Comparison of ENCODE assay signal across 18 cellular contexts in genomic region chr11:3810446-3810845, GRCh38.
"Had no signal": no experiment of that assay in that cellular context is flagged by ENCODE, and none has a peak within 500 bp of the region (broad histone marks: within the 10 kb centered on the region; RNA-seq: fewer than 3 reads in every experiment).

No MANE protein-coding gene starts in this region.

- H3K9me3 ChIP-seq: stomach, suprapubic skin, transverse colon, vagina had no signal

- H3K36me3 Mint-ChIP-seq: activated naive CD8-positive, alpha-beta T cell treated with anti-CD3 and anti-CD28 coated beads, Interleukin-2, amount 10 ng/mL, durations not matched to agents 7 days and 5 days; immature natural killer cell had no signal

- H3K27ac Mint-ChIP-seq: activated naive CD8-positive, alpha-beta T cell treated with anti-CD3 and anti-CD28 coated beads, Interleukin-2, amount 10 ng/mL, durations not matched to agents 7 days and 5 days; progenitor cell of endocrine pancreas had no signal

- H3K27ac ChIP-seq: hepatocyte, stomach, suprapubic skin, transverse colon, vagina had no signal

- H3K27me3 Mint-ChIP-seq: activated naive CD8-positive, alpha-beta T cell treated with anti-CD3 and anti-CD28 coated beads, Interleukin-2, amount 10 ng/mL, durations not matched to agents 7 days and 5 days; progenitor cell of endocrine pancreas had no signal

- H3K9me3 Mint-ChIP-seq: activated naive CD8-positive, alpha-beta T cell treated with anti-CD3 and anti-CD28 coated beads, Interleukin-2, amount 10 ng/mL, durations not matched to agents 7 days and 5 days; immature natural killer cell; neural crest cell had no signal

- H3K27me3 ChIP-seq: hepatocyte, stomach, suprapubic skin, transverse colon, vagina had no signal

- H3K4me3 ChIP-seq: hepatocyte, stomach, suprapubic skin, transverse colon, vagina had no signal

- DNase-seq: activated CD4-positive, alpha-beta T cell treated with anti-CD3 and anti-CD28 coated beads, Interleukin-2, amount 50 U/mL, for 4 hours; activated naive CD4-positive, alpha-beta T cell treated with Interleukin-2 at 50 U/mL for 16 hours; activated naive CD8-positive, alpha-beta T cell treated with anti-CD3 and anti-CD28 coated beads, Interleukin-2, amount 10 ng/mL, durations not matched to agents 7 days and 5 days; activated T-cell treated with anti-CD3 and anti-CD28 coated beads, Interleukin-2, amount 50 U/mL, for 48 hours; amniotic stem cell; cortex of kidney; immature natural killer cell; kidney glomerular epithelial cell; occipital lobe; stimulated activated CD4-positive, alpha-beta T cell treated with anti-CD3 and anti-CD28 coated beads, Interleukin-1b, Interleukin-23, amount 100 ng/mL, for 48 hours; stomach; T-helper 9 cell; transverse colon had no signal

- H3K4me3 Mint-ChIP-seq: activated naive CD8-positive, alpha-beta T cell treated with anti-CD3 and anti-CD28 coated beads, Interleukin-2, amount 10 ng/mL, durations not matched to agents 7 days and 5 days had no signal

- H3K36me3 ChIP-seq: stomach, suprapubic skin, transverse colon, vagina had no signal
